ENCODE assay signal across 19 cellular contexts in the genomic region with DNA sequence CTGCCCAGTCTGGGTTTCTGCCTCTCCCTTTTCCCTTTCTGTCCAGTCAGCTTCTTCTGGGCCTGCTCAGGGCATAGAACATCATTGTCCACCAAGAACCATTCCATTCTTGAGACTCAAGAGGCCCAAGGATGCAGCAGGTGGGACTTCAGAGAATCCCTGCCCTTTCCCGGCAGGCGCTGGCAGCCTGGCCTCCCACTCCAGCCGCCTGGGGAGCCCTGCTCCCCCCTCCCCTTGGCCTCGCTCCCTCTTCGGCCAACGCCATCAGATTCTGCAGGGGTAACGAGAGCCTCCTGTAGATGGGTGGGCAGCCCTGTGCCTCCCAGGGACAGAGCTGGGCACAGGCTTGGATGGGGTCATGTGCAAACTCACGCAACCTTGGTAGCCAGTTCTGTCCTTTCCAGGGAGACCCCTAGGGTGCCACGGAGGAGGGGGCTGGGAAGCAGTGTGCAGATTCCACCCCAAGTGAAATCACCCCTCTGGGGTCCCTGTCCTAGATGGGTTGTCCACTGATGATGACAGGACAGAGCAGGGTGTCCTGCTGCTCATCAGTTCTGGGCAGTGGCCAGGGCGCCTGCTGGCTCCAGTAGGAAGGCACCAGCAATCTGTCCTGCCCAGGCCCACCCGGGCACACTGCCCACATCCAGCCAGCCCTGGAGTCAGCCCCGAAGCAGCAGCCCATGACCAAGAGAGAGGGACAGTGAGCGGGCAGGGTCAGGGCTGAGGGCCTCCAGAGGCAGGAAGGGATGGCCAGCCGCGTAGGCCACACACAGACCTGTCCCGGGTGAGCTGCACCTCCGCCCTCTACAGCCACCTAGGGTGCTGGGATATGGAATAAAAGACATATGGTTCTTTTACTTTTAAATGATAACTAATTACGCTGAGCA. TPM values are rescaled to one million over a fixed set of nuclear protein-coding genes. Genes with fewer than 3 reads are reported as not detected.
DNase-seq lines count a peak whose midpoint lies in the region; ATAC-seq and TF ChIP-seq lines count a peak whose summit lies in the region.
"Had no signal": no experiment of that assay in that cellular context is flagged by ENCODE, and none has a peak within 500 bp of the region (broad histone marks: within the 10 kb centered on the region; RNA-seq: fewer than 3 reads in every experiment).

No MANE protein-coding gene starts in this region.

- H3K4me1 ChIP-seq in right atrium auricular region (peaks cover 0 to 12% of the 10 kb centered on the region in 2 donors), endodermal cell (ENCODE audit: control insufficient read depth, insufficient read depth, low read length) (no peaks in the 10 kb centered on the region), mucosa of descending colon (ENCODE audit: low read depth) (no peaks in the 10 kb centered on the region), tibial nerve (peaks cover 0 to 61% (median 27%) of the 10 kb centered on the region in 4 donors)

- peak; percentile 17 to 27 for TF ChIP-seq POLR2A in tibial nerve (IDR thresholded peaks at IDR 0.05)

- H3K4me3 Mint-ChIP-seq in endodermal cell = no peak overlapping the region
- H3K4me3 Mint-ChIP-seq in activated T-cell treated with anti-CD3 and anti-CD28 coated beads, Interleukin-2, amount 50 U/mL, for 72 hours = no peak overlapping the region

- peaks cover 1% of the 10 kb centered on the region for H3K27me3 Mint-ChIP-seq in endodermal cell (ENCODE audit: insufficient read depth)
- peaks cover 6% of the 10 kb centered on the region for H3K27me3 Mint-ChIP-seq in activated T-cell treated with anti-CD3 and anti-CD28 coated beads, Interleukin-2, amount 50 U/mL, for 72 hours (ENCODE audit: low read depth)

- no peak overlapping the region for H3K9ac ChIP-seq in endodermal cell (ENCODE audit: extremely low read depth, low read length, poor library complexity, severe bottlenecking)
- H3K9ac ChIP-seq: BLaER1 treated with 17β-estradiol and CSF1 and Interleukin-3, amounts not matched to agents 10 nM and 100 nM had no signal

- 85 to 88% methylated on average over 11 to 18 of the region's 18 CpGs for WGBS in endodermal cell (ENCODE audit: insufficient coverage in 1 of 2, insufficient read length in 1 of 2), 2 experiments
- 63 to 64% methylated on average over 12 to 14 of the region's 18 CpGs for whole genome bisulfite sequencing in tibial nerve, 2 donors

- H3K27ac Mint-ChIP-seq in endodermal cell = no peak overlapping the region
- H3K27ac Mint-ChIP-seq in activated T-cell treated with anti-CD3 and anti-CD28 coated beads, Interleukin-2, amount 50 U/mL, for 72 hours = no peak overlapping the region

- TF ChIP-seq EP300 in tibial nerve (IDR thresholded peaks at IDR 0.05) = peak; percentile 4 to 40

- H3K9me3 Mint-ChIP-seq in endodermal cell = no peaks in the 10 kb centered on the region
- no peaks in the 10 kb centered on the region for H3K9me3 Mint-ChIP-seq in activated T-cell treated with anti-CD3 and anti-CD28 coated beads, Interleukin-2, amount 50 U/mL, for 72 hours

- peak; percentile 27 for DNase-seq in Right ventricle myocardium inferior (ENCODE audit: missing footprints)
- DNase-seq in right atrium auricular region (ENCODE audit: low spot score) = no peak
- DNase-seq in endodermal cell = no peak
- DNase-seq in mucosa of descending colon = peak in 2 of 3 donors; percentile 5 to 37
- no peak for DNase-seq in tibial nerve (ENCODE audit: low spot score in 2 of 2)
- DNase-seq in activated T-cell treated with anti-CD3 and anti-CD28 coated beads, Interleukin-2, amount 50 U/mL, for 72 hours = no peak
- no peak for DNase-seq in NCI-H1436 treated with DMSO at 0.1 percent for 48 hours (lab: John Stamatoyannopoulos, UW)
- no peak for DNase-seq in SIG-M5 (lab: John Stamatoyannopoulos, UW)
- DNase-seq: activated CD4-positive, alpha-beta T cell treated with anti-CD3 and anti-CD28 coated beads, Interleukin-2, amount 50 U/mL, for 1 hour; activated gamma-delta T cell; DND-41; Kasumi-1; NCI-H1048; stimulated activated CD4-positive, alpha-beta T cell treated with anti-CD3 and anti-CD28 coated beads, Interleukin-15, amount 100 ng/mL, for 24 hours; stimulated activated CD8-positive, alpha-beta memory T cell treated with anti-CD3 and anti-CD28 coated beads, Interleukin-4, amount 100 ng/mL, for 48 hours had no signal

- no peak overlapping the region for H3K4me3 ChIP-seq in right atrium auricular region
- H3K4me3 ChIP-seq in endodermal cell (ENCODE audit: low read length) = no peak overlapping the region
- H3K4me3 ChIP-seq in mucosa of descending colon = no peak overlapping the region
- H3K4me3 ChIP-seq in tibial nerve = no peak overlapping the region
- H3K4me3 ChIP-seq: adrenal gland; BLaER1 treated with 17β-estradiol and CSF1 and Interleukin-3, amounts not matched to agents 10 nM and 100 nM; cardiac muscle cell; SK-N-MC had no signal

- no peaks in the 10 kb centered on the region for H3K36me3 Mint-ChIP-seq in endodermal cell (ENCODE audit: low read depth)
- H3K36me3 Mint-ChIP-seq in activated T-cell treated with anti-CD3 and anti-CD28 coated beads, Interleukin-2, amount 50 U/mL, for 72 hours (ENCODE audit: insufficient read depth in 2 of 2) = no peaks in the 10 kb centered on the region

- no peaks in the 10 kb centered on the region for H3K27me3 ChIP-seq in right atrium auricular region
- no peaks in the 10 kb centered on the region for H3K27me3 ChIP-seq in endodermal cell (ENCODE audit: control insufficient read depth, insufficient read depth, low read length, poor library complexity, severe bottlenecking)
- no peaks in the 10 kb centered on the region for H3K27me3 ChIP-seq in tibial nerve
- H3K27me3 ChIP-seq: adrenal gland; BLaER1 treated with 17β-estradiol and CSF1 and Interleukin-3, amounts not matched to agents 10 nM and 100 nM had no signal

- H3K27ac ChIP-seq in right atrium auricular region = no peak overlapping the region
- peak overlapping the region; percentile 79 for H3K27ac ChIP-seq in endodermal cell (ENCODE audit: low read depth, low read length)
- peak overlapping the region; percentile 77 to 97 (median 86) for H3K27ac ChIP-seq in tibial nerve
- H3K27ac ChIP-seq: adrenal gland; BLaER1 treated with 17β-estradiol and CSF1 and Interleukin-3, amounts not matched to agents 10 nM and 100 nM; cardiac muscle cell; SK-N-MC had no signal

- TF ChIP-seq CTCF in right atrium auricular region (IDR thresholded peaks at IDR 0.05) (no peak), endodermal cell (conservative IDR thresholded peaks at IDR 0.05) (no peak), mucosa of descending colon (IDR thresholded peaks at IDR 0.05) (no peak), tibial nerve (IDR thresholded peaks at IDR 0.05) (no peak)

- peaks cover 3% of the 10 kb centered on the region for H3K4me1 Mint-ChIP-seq in endodermal cell
- peaks cover 5% of the 10 kb centered on the region for H3K4me1 Mint-ChIP-seq in activated T-cell treated with anti-CD3 and anti-CD28 coated beads, Interleukin-2, amount 50 U/mL, for 72 hours (ENCODE audit: low read depth)

- intact Hi-C loops in Right ventricle myocardium inferior (cut with DNase I) = no loop called here
- intact Hi-C loops in mucosa of descending colon (cut with DNase I, micrococcal nuclease) = no loop called here

- H3K9me3 ChIP-seq in right atrium auricular region (no peaks in the 10 kb centered on the region), endodermal cell (ENCODE audit: control insufficient read depth, low read length) (no peaks in the 10 kb centered on the region), mucosa of descending colon (no peaks in the 10 kb centered on the region), tibial nerve (no peaks in the 10 kb centered on the region)
- H3K9me3 ChIP-seq: adrenal gland; BLaER1 treated with 17β-estradiol and CSF1 and Interleukin-3, amounts not matched to agents 10 nM and 100 nM had no signal

- ATAC-seq in Right ventricle myocardium inferior = no peak
- ATAC-seq in mucosa of descending colon = no peak
- no peak for ATAC-seq in activated T-cell treated with anti-CD3 and anti-CD28 coated beads, Interleukin-2, amount 50 U/mL, for 72 hours (replicated peaks in 1 of 2)

- H3K36me3 ChIP-seq in right atrium auricular region = no peaks in the 10 kb centered on the region
- H3K36me3 ChIP-seq in endodermal cell (ENCODE audit: control insufficient read depth, insufficient read depth, low read length) = no peaks in the 10 kb centered on the region
- no peaks in the 10 kb centered on the region for H3K36me3 ChIP-seq in mucosa of descending colon (ENCODE audit: low read depth)
- no peaks in the 10 kb centered on the region for H3K36me3 ChIP-seq in tibial nerve
- H3K36me3 ChIP-seq: adrenal gland; BLaER1 treated with 17β-estradiol and CSF1 and Interleukin-3, amounts not matched to agents 10 nM and 100 nM; cardiac muscle cell had no signal

RNA-seq across cellular contexts. Expression of gene RASGEF1A, which starts 47.7 kb away (rescaled TPM):
- total RNA-seq in Right ventricle myocardium inferior = 1.4 TPM
- total RNA-seq in right atrium auricular region = 1 to 10 TPM; 2.9 to 3.0 TPM
- 10 to 100 TPM in 1 of 2 donors, 1 to 10 TPM in 1; 8.1 to 13.4 TPM for total RNA-seq in endodermal cell
- polyA plus RNA-seq in endodermal cell (2013, experiment 1 of 2) = 5.3 TPM
- 4.2 TPM for polyA plus RNA-seq in endodermal cell (2013, experiment 2 of 2)
- 1 to 10 TPM in 1 of 3 donors, under 1 TPM in 2; 0.43 to 1.2 (median 0.58) TPM for total RNA-seq in mucosa of descending colon
- total RNA-seq in tibial nerve = 10 to 100 TPM in 3 of 4 donors, 1 to 10 TPM in 1; 7.5 to 39.0 (median 13.1) TPM
- total RNA-seq in activated T-cell treated with anti-CD3 and anti-CD28 coated beads, Interleukin-2, amount 50 U/mL, for 72 hours = 1 to 10 TPM; 1.7 TPM

Comparison
In these comparisons a context has a peak if more than half of its experiments do, and no peak if none do; other contexts are left out.
1. DNase-seq: peak in Right ventricle myocardium inferior (single experiment) and mucosa of descending colon (2 of 3); none in right atrium auricular region (single experiment), endodermal cell (single experiment), tibial nerve (0 of 2), activated T-cell treated with anti-CD3 and anti-CD28 coated beads, Interleukin-2, amount 50 U/mL, for 72 hours (0 of 2), NCI-H1436 treated with DMSO at 0.1 percent for 48 hours (single experiment) and SIG-M5 (single experiment).
2. H3K27ac ChIP-seq: peak in endodermal cell (single experiment) and tibial nerve (4 of 4); none in right atrium auricular region (0 of 2).